In genomic region chr14:92971601-92972180, GRCh38 we compare ENCODE assay signal across 18 cellular contexts. TPM values are rescaled to one million over a fixed set of nuclear protein-coding genes. Genes with fewer than 3 reads are reported as not detected.
"Had no signal": no experiment of that assay in that cellular context is flagged by ENCODE, and none has a peak within 500 bp of the region (broad histone marks: within the 10 kb centered on the region; RNA-seq: fewer than 3 reads in every experiment).

No MANE protein-coding gene starts in this region.

- ATAC-seq: left colon; natural killer cell; stimulated activated naive CD8-positive, alpha-beta T cell treated with anti-CD3 and anti-CD28 coated beads, Interleukin-15, amount 100 ng/mL, for 72 hours had no signal

- H3K27me3 ChIP-seq: ascending aorta, cardiac muscle cell had no signal

- H3K4me1 Mint-ChIP-seq: activated naive CD8-positive, alpha-beta T cell treated with anti-CD3 and anti-CD28 coated beads, Interleukin-2, amount 10 ng/mL, durations not matched to agents 7 days and 5 days had no signal

- H3K4me3 ChIP-seq: ascending aorta, cardiac muscle cell, coronary artery had no signal

- H3K27ac ChIP-seq: ascending aorta, cardiac muscle cell, coronary artery, epithelial cell of prostate had no signal

- H3K4me3 Mint-ChIP-seq: activated naive CD8-positive, alpha-beta T cell treated with anti-CD3 and anti-CD28 coated beads, Interleukin-2, amount 10 ng/mL, durations not matched to agents 7 days and 5 days; natural killer cell; stimulated activated naive CD8-positive, alpha-beta T cell treated with anti-CD3 and anti-CD28 coated beads, Interleukin-15, amount 100 ng/mL, for 72 hours had no signal

- H3K27me3 Mint-ChIP-seq: activated naive CD8-positive, alpha-beta T cell treated with anti-CD3 and anti-CD28 coated beads, Interleukin-2, amount 10 ng/mL, durations not matched to agents 7 days and 5 days; stimulated activated naive CD8-positive, alpha-beta T cell treated with anti-CD3 and anti-CD28 coated beads, Interleukin-15, amount 100 ng/mL, for 72 hours had no signal

- H3K27ac Mint-ChIP-seq: activated naive CD8-positive, alpha-beta T cell treated with anti-CD3 and anti-CD28 coated beads, Interleukin-2, amount 10 ng/mL, durations not matched to agents 7 days and 5 days; natural killer cell had no signal

- DNase-seq: activated CD4-positive, alpha-beta T cell treated with anti-CD3 and anti-CD28 coated beads, Interleukin-2, amount 50 U/mL, for 4 hours; activated gamma-delta T cell treated with Interleukin-2 at 50 U/mL for 16 hours; activated naive CD8-positive, alpha-beta T cell treated with anti-CD3 and anti-CD28 coated beads, Interleukin-2, amount 10 ng/mL, durations not matched to agents 7 days and 5 days; activated T-cell treated with anti-CD3 and anti-CD28 coated beads, Interleukin-2, amount 50 U/mL, for 1 hour; effector memory CD4-positive, alpha-beta T cell; hypothalamus; left colon; natural killer cell; nucleus accumbens; stimulated activated CD4-positive, alpha-beta T cell treated with anti-CD3 and anti-CD28 coated beads, Interleukin-15, amount 100 ng/mL, for 24 hours; stimulated activated CD4-positive, alpha-beta T cell treated with anti-CD3 and anti-CD28 coated beads, Interleukin-4, amount 100 ng/mL, for 24 hours; stimulated activated naive CD8-positive, alpha-beta T cell treated with anti-CD3 and anti-CD28 coated beads, Interleukin-15, amount 100 ng/mL, for 72 hours; T-helper 2 cell had no signal

- H3K36me3 ChIP-seq: cardiac muscle cell had no signal

RNA-seq across cellular contexts. Expression of gene CHGA, which starts 48.7 kb away (rescaled TPM):
- total RNA-seq: activated naive CD8-positive, alpha-beta T cell treated with anti-CD3 and anti-CD28 coated beads, Interleukin-2, amount 10 ng/mL, durations not matched to agents 7 days and 5 days; cardiac muscle cell; natural killer cell; pulmonary artery endothelial cell had no signal
